In genomic region chr19:33443638-33444195, GRCh38 we compare ENCODE assay signal across 19 cellular contexts.
DNase-seq lines count a peak whose midpoint lies in the region; ATAC-seq and TF ChIP-seq lines count a peak whose summit lies in the region.
"Had no signal": no experiment of that assay in that cellular context is flagged by ENCODE, and none has a peak within 500 bp of the region (broad histone marks: within the 10 kb centered on the region; RNA-seq: fewer than 3 reads in every experiment).

No MANE protein-coding gene starts in this region.

- TF ChIP-seq CTCF in chondrocyte (IDR thresholded peaks at IDR 0.05) (no peak), osteoblast (IDR thresholded peaks at IDR 0.05; ENCODE audit: extremely low read depth, low read depth, low read length) (no peak)

- no peaks in the 10 kb centered on the region for H3K4me1 Mint-ChIP-seq in chondrocyte (ENCODE audit: low read depth)

- no peak overlapping the region for H3K27ac ChIP-seq in right cardiac atrium (ENCODE audit: low read length)
- H3K27ac ChIP-seq in osteoblast (ENCODE audit: low read depth, low read length) = no peak overlapping the region
- H3K27ac ChIP-seq in aorta (ENCODE audit: low read depth in 1 of 2, low read length in 2 of 2) = no peak overlapping the region
- H3K27ac ChIP-seq: BLaER1, HL-60, Peyer's patch, SK-N-MC had no signal

- no peak overlapping the region for H3K4me3 Mint-ChIP-seq in chondrocyte (ENCODE audit: unreplicated experiment)
- H3K4me3 Mint-ChIP-seq: CD8-positive, alpha-beta memory T cell had no signal

- peak in 2 of 3 donors; percentile 22 to 23 for DNase-seq in right cardiac atrium
- no peak for DNase-seq in cardiac septum (ENCODE audit: low spot score)
- peak; percentile 57 for DNase-seq in chondrocyte (ENCODE audit: low spot score)
- DNase-seq in osteoblast (ENCODE audit: insufficient read length, low spot score, missing footprints) = peak; percentile 62
- peak; percentile 17 to 51 for DNase-seq in aorta
- no peak for DNase-seq in activated T-cell treated with anti-CD3 and anti-CD28 coated beads, Interleukin-2, amount 50 U/mL, for 1 hour
- no peak for DNase-seq in NCI-H1092 treated with DMSO at 0.1 percent for 48 hours (lab: John Stamatoyannopoulos, UW)
- DNase-seq: CD8-positive, alpha-beta memory T cell; Kasumi-1; MG63; NCI-H1092; NCI-H146; NCI-H2081 treated with DMSO at 0.1 percent for 48 hours; SHP77 had no signal

- H3K9me3 ChIP-seq in right cardiac atrium (ENCODE audit: control insufficient read depth, low read length) (no peaks in the 10 kb centered on the region), osteoblast (ENCODE audit: low read depth, low read length) (no peaks in the 10 kb centered on the region), aorta (ENCODE audit: control insufficient read depth, low read length) (no peaks in the 10 kb centered on the region)
- H3K9me3 ChIP-seq: BLaER1, MG63, Peyer's patch had no signal

- H3K4me1 ChIP-seq in right cardiac atrium (ENCODE audit: control insufficient read depth, insufficient read depth, low read length) (no peaks in the 10 kb centered on the region), osteoblast (ENCODE audit: insufficient read depth, low read length) (peaks cover 23% of the 10 kb centered on the region), aorta (ENCODE audit: control insufficient read depth in 1 of 2, insufficient read depth in 2 of 2, low read length in 2 of 2) (no peaks in the 10 kb centered on the region)
- H3K4me1 ChIP-seq: Peyer's patch had no signal

- H3K9me3 Mint-ChIP-seq in chondrocyte (ENCODE audit: low read depth) = no peaks in the 10 kb centered on the region
- H3K9me3 Mint-ChIP-seq: CD8-positive, alpha-beta memory T cell had no signal

- WGBS in right cardiac atrium = 98% methylated on average over 23 of the region's 23 CpGs
- WGBS in aorta, 2 donors = 96 to 97% methylated on average over 23 of the region's 23 CpGs

- no peaks in the 10 kb centered on the region for H4K20me1 ChIP-seq in osteoblast (ENCODE audit: insufficient read depth, low read length)
- H4K20me1 ChIP-seq: BLaER1 had no signal

- no peak overlapping the region for H3K27ac Mint-ChIP-seq in chondrocyte (ENCODE audit: unreplicated experiment)

- H3K36me3 ChIP-seq in osteoblast (ENCODE audit: insufficient read depth, low read length) = no peaks in the 10 kb centered on the region
- H3K36me3 ChIP-seq in aorta (ENCODE audit: control insufficient read depth in 1 of 2, insufficient read depth in 2 of 2, low read length in 1 of 2) = no peaks in the 10 kb centered on the region
- H3K36me3 ChIP-seq: BLaER1, MG63 had no signal

- H3K27me3 ChIP-seq in right cardiac atrium (ENCODE audit: control insufficient read depth, insufficient read depth) = no peaks in the 10 kb centered on the region
- H3K27me3 ChIP-seq in osteoblast (ENCODE audit: insufficient read depth, low read length) = no peaks in the 10 kb centered on the region
- no peaks in the 10 kb centered on the region for H3K27me3 ChIP-seq in aorta (ENCODE audit: control insufficient read depth in 1 of 2, insufficient read depth in 2 of 2, low read length in 1 of 2)
- H3K27me3 ChIP-seq: BLaER1, MG63, Peyer's patch had no signal

- H3K4me2 ChIP-seq in osteoblast (ENCODE audit: insufficient read depth, low read length) = no peak overlapping the region
- H3K4me2 ChIP-seq: BLaER1 had no signal

- H3K79me2 ChIP-seq in osteoblast (ENCODE audit: insufficient read depth, low read length) = no peaks in the 10 kb centered on the region

- H2AFZ ChIP-seq in osteoblast (ENCODE audit: low read length) = no peak overlapping the region

- no peaks in the 10 kb centered on the region for H3K36me3 Mint-ChIP-seq in chondrocyte (ENCODE audit: low read depth)

- intact Hi-C loops in right cardiac atrium (cut with DNase I) (no loop called here), cardiac septum (cut with DNase I) (no loop called here), aorta (cut with DNase I) (no loop called here)

- ATAC-seq in right cardiac atrium (no peak), aorta (ENCODE audit: low FRiP score) (no peak), HG02610 (IDR thresholded peaks at IDR 0.05; ENCODE audit: unreplicated experiment) (no peak)

- H3K4me3 ChIP-seq in right cardiac atrium (ENCODE audit: low read length) (no peak overlapping the region), osteoblast (ENCODE audit: insufficient read depth, low read length) (no peak overlapping the region), aorta (ENCODE audit: low read length in 2 of 2) (no peak overlapping the region)
- H3K4me3 ChIP-seq: BLaER1, MG63, Peyer's patch, SK-N-MC had no signal

- no peaks in the 10 kb centered on the region for H3K27me3 Mint-ChIP-seq in chondrocyte (ENCODE audit: low read depth)
- H3K27me3 Mint-ChIP-seq: CD8-positive, alpha-beta memory T cell had no signal

Comparison
In these comparisons a context has a peak if more than half of its experiments do, and no peak if none do; other contexts are left out.
1. DNase-seq: peak in right cardiac atrium (2 of 3), chondrocyte (single experiment), osteoblast (single experiment) and aorta (2 of 2); none in cardiac septum (single experiment), activated T-cell treated with anti-CD3 and anti-CD28 coated beads, Interleukin-2, amount 50 U/mL, for 1 hour (single experiment) and NCI-H1092 treated with DMSO at 0.1 percent for 48 hours (single experiment).